ENCODE assay signal across 7 cellular contexts in genomic region chr11:1812801-1813200, GRCh38. TPM values are rescaled to one million over a fixed set of nuclear protein-coding genes. Genes with fewer than 3 reads are reported as not detected.
"Had no signal": no experiment of that assay in that cellular context is flagged by ENCODE, and none has a peak within 500 bp of the region (broad histone marks: within the 10 kb centered on the region; RNA-seq: fewer than 3 reads in every experiment).

No MANE protein-coding gene starts in this region.

- H3K4me2 ChIP-seq: GM23338 had no signal

- H3K4me1 Mint-ChIP-seq: GM23338, H9 had no signal

- DNase-seq: H9, HCEC 1CT had no signal

- H3K4me3 Mint-ChIP-seq: GM23338, H9, IgD-negative memory B cell had no signal

- ATAC-seq: GM23338, HepG2 had no signal

- H3K4me3 ChIP-seq: GM23338 had no signal

- H3K27ac Mint-ChIP-seq: GM23338, IgD-negative memory B cell had no signal

- H2AFZ ChIP-seq: GM23338 had no signal

RNA-seq across cellular contexts. Expression of gene SYT8, which starts 22.0 kb away (rescaled TPM):
- total RNA-seq: GM23338, H1, H9, HT1080 had no signal
- polyA plus RNA-seq: GM23338, H1, IgD-negative memory B cell had no signal

RNA-seq across cellular contexts. Expression of gene TNNI2, which starts 26.0 kb away (rescaled TPM):
- total RNA-seq: GM23338, H1, H9, HT1080 had no signal
- polyA plus RNA-seq: GM23338, H1 had no signal

RNA-seq across cellular contexts. Expression of gene LSP1, which starts 40.1 kb away (rescaled TPM):
- total RNA-seq: GM23338, H1, H9 had no signal
